In the genomic region with DNA sequence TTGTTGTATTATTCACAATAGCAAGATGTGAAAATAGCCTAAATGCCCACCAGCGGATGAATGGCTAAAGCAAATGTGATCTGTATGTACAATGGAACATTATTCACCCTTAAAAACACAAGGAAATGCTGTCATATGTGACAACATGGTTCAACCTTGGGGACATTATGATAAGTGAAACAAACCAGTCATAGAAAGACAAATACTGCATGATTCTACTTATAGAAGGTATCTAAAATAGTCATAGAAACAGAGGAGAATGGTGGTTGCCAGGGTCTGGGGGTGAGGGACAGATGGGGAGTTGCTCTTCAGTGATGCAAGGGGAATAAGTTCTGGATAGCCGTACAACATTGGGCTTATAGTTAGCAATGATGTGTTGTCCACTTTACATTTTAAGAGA, we compare ENCODE assay signal across 25 cellular contexts.
"Had no signal": no experiment of that assay in that cellular context is flagged by ENCODE, and none has a peak within 500 bp of the region (broad histone marks: within the 10 kb centered on the region; RNA-seq: fewer than 3 reads in every experiment).

No MANE protein-coding gene starts in this region.

- H3K27me3 ChIP-seq: colonic mucosa, esophagus squamous epithelium, gastrocnemius medialis, heart right ventricle, left lung had no signal

- H3K9me3 ChIP-seq: colonic mucosa, esophagus squamous epithelium, gastrocnemius medialis, left lung, lower lobe of right lung, mucosa of descending colon had no signal

- FAIRE-seq: endometrium had no signal

- H3K4me3 ChIP-seq: colonic mucosa, esophagus squamous epithelium, gastrocnemius medialis, heart right ventricle, left lung, lower lobe of right lung, mucosa of descending colon had no signal

- H3K9me3 Mint-ChIP-seq: dendritic cell treated with granulocyte-macrophage colony-stimulating factor and Interleukin-4, amounts not matched to agents 40 ng/mL and 50 ng/mL, for 4 days; effector memory CD8-positive, alpha-beta T cell had no signal

- H3K36me3 ChIP-seq: colonic mucosa had no signal

- H3K4me1 Mint-ChIP-seq: endodermal cell had no signal

- H3K4me1 ChIP-seq: colonic mucosa, esophagus squamous epithelium, gastrocnemius medialis had no signal

- H3K27me3 Mint-ChIP-seq: dendritic cell treated with granulocyte-macrophage colony-stimulating factor and Interleukin-4, amounts not matched to agents 40 ng/mL and 50 ng/mL, for 4 days; effector memory CD8-positive, alpha-beta T cell; naive B cell had no signal

- DNase-seq: colonic mucosa; cortex of kidney; effector CD8-positive, alpha-beta T cell; effector memory CD8-positive, alpha-beta T cell; endodermal cell; esophagus squamous epithelium; foreskin melanocyte; gastrocnemius medialis; glutamatergic neuron; head of caudate nucleus; heart right ventricle; hippocampal formation; islet precursor cell; left cardiac atrium; left lung; left ventricle myocardium superior; lower lobe of right lung; mesenchymal stem cell; mucosa of descending colon; naive B cell had no signal

- H3K4me3 Mint-ChIP-seq: dendritic cell treated with granulocyte-macrophage colony-stimulating factor and Interleukin-4, amounts not matched to agents 40 ng/mL and 50 ng/mL, for 4 days; effector memory CD8-positive, alpha-beta T cell; endodermal cell; mesothelial cell of epicardium; naive B cell had no signal

- H3K27ac ChIP-seq: colonic mucosa, epithelial cell of prostate, esophagus squamous epithelium, gastrocnemius medialis, heart right ventricle, left lung, lower lobe of right lung had no signal

- ATAC-seq: effector memory CD8-positive, alpha-beta T cell; esophagus mucosa; gastrocnemius medialis; heart right ventricle; left cardiac atrium; left lung; left ventricle myocardium superior; lower lobe of right lung; mucosa of descending colon had no signal

- H3K27ac Mint-ChIP-seq: dendritic cell treated with granulocyte-macrophage colony-stimulating factor and Interleukin-4, amounts not matched to agents 40 ng/mL and 50 ng/mL, for 4 days; effector memory CD8-positive, alpha-beta T cell; endodermal cell; mesothelial cell of epicardium; naive B cell had no signal
